In the genomic region with DNA sequence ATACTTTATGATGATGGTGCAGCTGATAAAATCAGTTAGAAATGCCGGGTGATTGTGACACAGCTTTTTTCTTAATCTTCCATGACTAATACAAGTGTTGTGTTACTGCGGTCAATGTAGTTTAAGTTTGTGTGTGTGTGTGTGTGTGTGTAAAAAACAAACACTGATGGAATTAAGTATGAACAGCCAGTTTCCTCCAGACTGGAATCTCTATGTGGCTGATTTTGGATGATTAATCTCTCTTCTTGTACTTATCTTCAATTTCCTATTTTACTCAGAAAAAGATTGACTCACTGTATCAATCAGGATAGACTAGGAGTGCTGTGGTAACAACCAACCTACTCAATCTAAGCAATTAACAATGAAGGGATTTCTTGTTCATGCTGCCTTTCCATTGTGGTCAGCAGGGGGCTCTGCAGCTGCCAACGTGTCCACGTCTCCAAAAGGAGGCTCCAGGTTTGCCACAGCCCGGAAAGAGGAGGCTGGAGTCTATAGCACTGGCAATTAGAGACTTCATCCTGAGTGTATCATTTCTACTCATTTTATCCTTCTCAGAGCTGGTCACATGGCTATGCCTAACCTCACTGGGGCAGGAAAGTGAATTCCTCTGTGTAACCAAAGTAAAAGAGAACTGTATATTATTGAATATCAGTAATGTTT, we compare ENCODE assay signal across 7 cellular contexts.
A peak's percentile ranks its signal among the peaks of the same experiment; 100 is the strongest.
DNase-seq lines count a peak whose midpoint lies in the region; ATAC-seq and TF ChIP-seq lines count a peak whose summit lies in the region.

No MANE protein-coding gene starts in this region.

- H3K4me1 ChIP-seq in DOHH2 (ENCODE audit: control insufficient read depth, low read length): no peaks in the 10 kb centered on the region

- no peak overlapping the region for H3K4me2 ChIP-seq in DOHH2 (ENCODE audit: low read length)

- no peaks in the 10 kb centered on the region for H3F3A ChIP-seq in DOHH2 (ENCODE audit: control insufficient read depth, insufficient read depth)

- no peaks in the 10 kb centered on the region for H3K9me3 ChIP-seq in DOHH2 (ENCODE audit: control insufficient read depth, insufficient read depth, low read length)

- H3K27ac ChIP-seq in DOHH2 (ENCODE audit: low read depth, low read length): no peak overlapping the region

- no peaks in the 10 kb centered on the region for H3K36me3 ChIP-seq in DOHH2 (ENCODE audit: control insufficient read depth, low read length)

- H3K4me3 ChIP-seq in DOHH2 (ENCODE audit: low read length) (no peak overlapping the region), HFF-Myc (replicated peaks; ENCODE audit: low read depth, low read length) (no peak overlapping the region)

- no peak overlapping the region for H3K27ac Mint-ChIP-seq in glutamatergic neuron (ENCODE audit: unreplicated experiment)

- H4K20me1 ChIP-seq in DOHH2 (ENCODE audit: control insufficient read depth, insufficient read depth, low read depth, low read length): no peaks in the 10 kb centered on the region

- no peaks in the 10 kb centered on the region for H3K79me2 ChIP-seq in DOHH2 (ENCODE audit: control insufficient read depth, low read length)

- DNase-seq in HFF-Myc (ENCODE audit: extremely low read depth, low read depth): peak; percentile 63
- DNase-seq in SW 1271 (lab: John Stamatoyannopoulos, UW): peak; percentile 15 to 33
- DNase-seq in glutamatergic neuron: peak; percentile 68
- no peak for DNase-seq in GM19238 (ENCODE audit: insufficient read length, low spot score)
- no peak for DNase-seq in stimulated activated CD4-positive, alpha-beta T cell treated with anti-CD3 and anti-CD28 coated beads, Interleukin-1b, Interleukin-23, amount 100 ng/mL, for 48 hours

- H3K27me3 ChIP-seq in DOHH2 (ENCODE audit: control insufficient read depth, low read length): no peaks in the 10 kb centered on the region

- H3K27me3 Mint-ChIP-seq in glutamatergic neuron (ENCODE audit: unreplicated experiment): no peaks in the 10 kb centered on the region

- TF ChIP-seq CTCF in DOHH2 (IDR thresholded peaks at IDR 0.05; ENCODE audit: low read depth, low read length, poor library complexity, severe bottlenecking) (peak; percentile 54), HFF-Myc (IDR thresholded peaks at IDR 0.05; ENCODE audit: low read depth, low read length, missing control alignments) (peak; percentile 80), glutamatergic neuron (IDR thresholded peaks at IDR 0.05; ENCODE audit: partially characterized antibody, unreplicated experiment) (peak; percentile 45)

- no peaks in the 10 kb centered on the region for H3K36me3 Mint-ChIP-seq in glutamatergic neuron (ENCODE audit: unreplicated experiment)

- no peak overlapping the region for H3K4me3 Mint-ChIP-seq in glutamatergic neuron (ENCODE audit: unreplicated experiment)

- ATAC-seq in HG03139 (IDR thresholded peaks at IDR 0.05; ENCODE audit: unreplicated experiment): no peak

- H3K4me1 Mint-ChIP-seq in glutamatergic neuron (ENCODE audit: low read depth, unreplicated experiment): no peaks in the 10 kb centered on the region

- H3K9me2 ChIP-seq in DOHH2 (replicated peaks; ENCODE audit: control insufficient read depth, low read length): no peaks in the 10 kb centered on the region

- no peaks in the 10 kb centered on the region for H3K9me3 Mint-ChIP-seq in glutamatergic neuron (ENCODE audit: unreplicated experiment)

Comparison
In these comparisons a context has a peak if more than half of its experiments do, and no peak if none do; other contexts are left out.
1. DNase-seq: peak in HFF-Myc (single experiment), SW 1271 (2 of 2) and glutamatergic neuron (single experiment); none in GM19238 (single experiment) and stimulated activated CD4-positive, alpha-beta T cell treated with anti-CD3 and anti-CD28 coated beads, Interleukin-1b, Interleukin-23, amount 100 ng/mL, for 48 hours (single experiment).
2. Peak in every context shown above with its lines, with median percentiles within 50 percentile points of each other: CTCF ChIP-seq.